ENCODE assay signal across 20 cellular contexts in genomic region chr5:168723037-168723436, GRCh38.
"Had no signal": no experiment of that assay in that cellular context is flagged by ENCODE, and none has a peak within 500 bp of the region (broad histone marks: within the 10 kb centered on the region; RNA-seq: fewer than 3 reads in every experiment).

No MANE protein-coding gene starts in this region.

- H3K4me3 ChIP-seq: coronary artery, esophagus squamous epithelium, gastrocnemius medialis, heart right ventricle, left lung, lower lobe of right lung, mucosa of descending colon had no signal

- H3K9me3 ChIP-seq: esophagus squamous epithelium, gastrocnemius medialis, lower lobe of right lung, mucosa of descending colon had no signal

- H3K36me3 ChIP-seq: gastrocnemius medialis, left lung had no signal

- H3K27me3 ChIP-seq: gastrocnemius medialis, heart right ventricle, left lung had no signal

- DNase-seq: effector CD8-positive, alpha-beta T cell; effector memory CD8-positive, alpha-beta T cell; endodermal cell; erythroblast; esophagus squamous epithelium; foreskin fibroblast; foreskin melanocyte; gastrocnemius medialis; glutamatergic neuron; head of caudate nucleus; heart right ventricle; hippocampal formation; left cardiac atrium; left lung; left ventricle myocardium superior; lower lobe of right lung; mesenchymal stem cell; mucosa of descending colon had no signal

- H3K4me1 ChIP-seq: esophagus squamous epithelium, gastrocnemius medialis, heart right ventricle, left lung, lower lobe of right lung had no signal

- H3K27ac ChIP-seq: coronary artery, epithelial cell of prostate, esophagus squamous epithelium, gastrocnemius medialis, heart right ventricle, left lung, lower lobe of right lung had no signal
